8 cellular contexts compared by ENCODE assay signal in genomic region chr17:17750881-17751280, GRCh38.
DNase-seq lines count a peak whose midpoint lies in the region; ATAC-seq and TF ChIP-seq lines count a peak whose summit lies in the region.

No MANE protein-coding gene starts in this region.

- TF ChIP-seq CTCF in SU-DHL-6 (IDR thresholded peaks at IDR 0.05; ENCODE audit: insufficient read depth, low read length, poor library complexity, severe bottlenecking), result no peak

- no peak overlapping the region for H3K4me3 ChIP-seq in SU-DHL-6 (ENCODE audit: insufficient read depth, low read length, poor library complexity, severe bottlenecking)

- H3K27me3 ChIP-seq in SU-DHL-6 (ENCODE audit: low read length), result no peaks in the 10 kb centered on the region

- peak overlapping the region; percentile 90 for H3K27ac ChIP-seq in SU-DHL-6 (ENCODE audit: low read depth, low read length)

- intact Hi-C loops in posterior vena cava (cut with DNase I), result no loop called here

- H3K27ac Mint-ChIP-seq in stimulated activated naive CD8-positive, alpha-beta T cell treated with anti-CD3 and anti-CD28 coated beads, Interleukin-15, amount 100 ng/mL, for 72 hours, result peak overlapping the region; percentile 96 to 98

- DNase-seq in stimulated activated CD4-positive, alpha-beta T cell treated with anti-CD3 and anti-CD28 coated beads, Interleukin-12 subunit alpha, Interleukin-12 subunit beta, amount 100 ng/mL, for 24 hours (ENCODE audit: low read depth in 2 of 2), result peak; percentile 6 to 9
- no peak for DNase-seq in stimulated activated CD4-positive, alpha-beta T cell treated with anti-CD3 and anti-CD28 coated beads, Interleukin-4, amount 100 ng/mL, for 4 hours
- DNase-seq in erythroblast (lab: John Stamatoyannopoulos, UW) (peak; percentile 40 to 53), NCI-H1105 (lab: John Stamatoyannopoulos, UW) (no peak), posterior vena cava (ENCODE audit: low spot score) (no peak), COLO829 (ENCODE audit: low spot score) (no peak)
- peak; percentile 56 to 72 for DNase-seq in stimulated activated naive CD8-positive, alpha-beta T cell treated with anti-CD3 and anti-CD28 coated beads, Interleukin-15, amount 100 ng/mL, for 72 hours

- H3K4me1 Mint-ChIP-seq in stimulated activated naive CD8-positive, alpha-beta T cell treated with anti-CD3 and anti-CD28 coated beads, Interleukin-15, amount 100 ng/mL, for 72 hours, result peaks cover 92% of the 10 kb centered on the region

- no peaks in the 10 kb centered on the region for H3K9me2 ChIP-seq in SU-DHL-6 (replicated peaks; ENCODE audit: insufficient read depth, low read length)

- no peaks in the 10 kb centered on the region for H3K79me2 ChIP-seq in SU-DHL-6 (ENCODE audit: insufficient read depth, low read length)

- H3K36me3 ChIP-seq in SU-DHL-6 (ENCODE audit: low read length), result no peaks in the 10 kb centered on the region

- peak overlapping the region; percentile 77 for H3K4me2 ChIP-seq in SU-DHL-6 (ENCODE audit: low read depth, low read length, poor library complexity, severe bottlenecking)

- no peaks in the 10 kb centered on the region for H3K9me3 Mint-ChIP-seq in stimulated activated naive CD8-positive, alpha-beta T cell treated with anti-CD3 and anti-CD28 coated beads, Interleukin-15, amount 100 ng/mL, for 72 hours

- TF ChIP-seq POLR2A in erythroblast (IDR thresholded peaks at IDR 0.05; ENCODE audit: low read length), result no peak

- peak overlapping the region; percentile 39 for H3K9ac ChIP-seq in SU-DHL-6 (ENCODE audit: low read length)

- peaks cover 36% of the 10 kb centered on the region for H3F3A ChIP-seq in SU-DHL-6 (ENCODE audit: insufficient read depth)

- H3K27me3 Mint-ChIP-seq in stimulated activated naive CD8-positive, alpha-beta T cell treated with anti-CD3 and anti-CD28 coated beads, Interleukin-15, amount 100 ng/mL, for 72 hours, result no peaks in the 10 kb centered on the region

- H3K9me3 ChIP-seq in SU-DHL-6 (ENCODE audit: insufficient read depth, low read length), result no peaks in the 10 kb centered on the region

- H2AFZ ChIP-seq in SU-DHL-6 (ENCODE audit: low read depth, low read length, severe bottlenecking), result peak overlapping the region; percentile 97

- peak overlapping the region; percentile 89 for H3K4me3 Mint-ChIP-seq in stimulated activated naive CD8-positive, alpha-beta T cell treated with anti-CD3 and anti-CD28 coated beads, Interleukin-15, amount 100 ng/mL, for 72 hours

- no peaks in the 10 kb centered on the region for H4K20me1 ChIP-seq in SU-DHL-6 (ENCODE audit: low read depth, low read length)

- ATAC-seq in stimulated activated naive CD8-positive, alpha-beta T cell treated with anti-CD3 and anti-CD28 coated beads, Interleukin-15, amount 100 ng/mL, for 72 hours, result peak; percentile 59

Comparison
In these comparisons a context has a peak if more than half of its experiments do, and no peak if none do; other contexts are left out.
1. DNase-seq: peak in stimulated activated CD4-positive, alpha-beta T cell treated with anti-CD3 and anti-CD28 coated beads, Interleukin-12 subunit alpha, Interleukin-12 subunit beta, amount 100 ng/mL, for 24 hours (2 of 2), erythroblast (2 of 2) and stimulated activated naive CD8-positive, alpha-beta T cell treated with anti-CD3 and anti-CD28 coated beads, Interleukin-15, amount 100 ng/mL, for 72 hours (2 of 2); none in stimulated activated CD4-positive, alpha-beta T cell treated with anti-CD3 and anti-CD28 coated beads, Interleukin-4, amount 100 ng/mL, for 4 hours (0 of 2), NCI-H1105 (single experiment), posterior vena cava (single experiment) and COLO829 (single experiment).